ENCODE assay signal across 8 cellular contexts in the genomic region with DNA sequence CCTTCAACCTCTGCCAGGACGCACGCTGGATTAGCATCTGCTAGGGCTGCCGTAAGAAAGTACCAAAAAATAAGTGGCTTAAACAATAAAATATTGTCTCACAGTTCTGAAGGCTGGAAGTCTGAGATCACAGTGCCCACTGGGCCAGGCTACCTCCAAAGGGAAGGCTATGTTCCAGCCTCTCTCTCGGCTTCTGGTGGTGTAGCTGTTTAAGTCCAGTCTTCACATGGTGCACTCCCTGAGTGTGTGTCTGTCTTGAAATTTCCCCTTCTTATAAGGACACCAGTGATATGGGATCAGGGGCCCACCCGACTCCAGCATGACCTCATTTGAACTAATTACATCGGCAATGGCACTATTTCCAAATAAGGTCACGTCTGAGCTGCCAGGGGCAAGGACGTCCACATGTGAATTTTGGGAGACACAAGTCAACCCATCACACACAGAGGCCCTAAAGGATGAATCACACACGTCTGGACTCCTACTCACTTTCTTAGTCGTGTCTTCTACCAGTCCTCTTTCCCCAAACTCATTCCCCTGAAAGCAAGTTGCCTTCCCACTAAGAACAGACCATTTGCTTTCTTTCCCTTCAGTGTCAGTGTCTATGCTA.
DNase-seq lines count a peak whose midpoint lies in the region; ATAC-seq and TF ChIP-seq lines count a peak whose summit lies in the region.
"Not testable (repeated sequence)": the region's sequence is repeated elsewhere in the genome, so short reads cannot be mapped to it uniquely, and the experiment has no call there.

No MANE protein-coding gene starts in this region.

- H3K4me1 Mint-ChIP-seq in activated CD4-positive, alpha-beta T cell treated with anti-CD3 and anti-CD28 coated beads for 36 hours: peaks cover 31% of the 10 kb centered on the region
- not testable (repeated sequence) for H3K4me1 Mint-ChIP-seq in activated T-helper 17 cell treated with anti-CD3 and anti-CD28 coated beads, Interleukin-2, amount 50 U/mL, for 72 hours; MCF 10A (ENCODE audit: insufficient read depth, unreplicated experiment)

- H3K4me3 ChIP-seq in fibroblast of villous mesenchyme (ENCODE audit: low read depth, low read length): not testable (repeated sequence)

- peak overlapping the region; percentile 62 for H3K4me3 Mint-ChIP-seq in activated CD4-positive, alpha-beta T cell treated with anti-CD3 and anti-CD28 coated beads for 36 hours
- H3K4me3 Mint-ChIP-seq in activated T-helper 17 cell treated with anti-CD3 and anti-CD28 coated beads, Interleukin-2, amount 50 U/mL, for 72 hours: peak overlapping the region; percentile 73
- not testable (repeated sequence) for H3K4me3 Mint-ChIP-seq in MCF 10A (ENCODE audit: unreplicated experiment)

- POLR2A ChIA-PET in activated CD4-positive, alpha-beta T cell treated with anti-CD3 and anti-CD28 coated beads for 36 hours (lab: Charles Lee); MCF 10A (lab: Yijun Ruan, JAX): not testable (repeated sequence)

- DNase-seq in Daoy (ENCODE audit: low read depth) (peak; percentile 30), LHCN-M2 (ENCODE audit: low read depth) (peak; percentile 33), fibroblast of villous mesenchyme (ENCODE audit: low read depth) (peak; percentile 66), non-pigmented ciliary epithelial cell (ENCODE audit: low read depth) (peak; percentile 23)
- peak; percentile 54 for DNase-seq in activated CD4-positive, alpha-beta T cell treated with anti-CD3 and anti-CD28 coated beads for 36 hours
- not testable (repeated sequence) for DNase-seq in MCF 10A (ENCODE audit: unreplicated experiment); stimulated activated naive CD8-positive, alpha-beta T cell treated with anti-CD3 and anti-CD28 coated beads, Interleukin-15, Interleukin-2, amounts not matched to agents 100 U/mL and 50 U/mL, for 24 hours

- not testable (repeated sequence) for H3K36me3 Mint-ChIP-seq in activated CD4-positive, alpha-beta T cell treated with anti-CD3 and anti-CD28 coated beads for 36 hours (ENCODE audit: low read depth); activated T-helper 17 cell treated with anti-CD3 and anti-CD28 coated beads, Interleukin-2, amount 50 U/mL, for 72 hours (ENCODE audit: low read depth)
- H3K36me3 Mint-ChIP-seq in MCF 10A (ENCODE audit: insufficient read depth, unreplicated experiment): peaks cover 17% of the 10 kb centered on the region

- peak overlapping the region; percentile 89 for H3K27ac Mint-ChIP-seq in activated CD4-positive, alpha-beta T cell treated with anti-CD3 and anti-CD28 coated beads for 36 hours
- peak overlapping the region; percentile 87 for H3K27ac Mint-ChIP-seq in activated T-helper 17 cell treated with anti-CD3 and anti-CD28 coated beads, Interleukin-2, amount 50 U/mL, for 72 hours
- H3K27ac Mint-ChIP-seq in MCF 10A (ENCODE audit: low read depth, unreplicated experiment): peak overlapping the region; percentile 12

- CTCF ChIA-PET in activated CD4-positive, alpha-beta T cell treated with anti-CD3 and anti-CD28 coated beads for 36 hours (lab: Charles Lee); MCF 10A (lab: Yijun Ruan, JAX): not testable (repeated sequence)

- intact Hi-C loops in activated CD4-positive, alpha-beta T cell treated with anti-CD3 and anti-CD28 coated beads for 36 hours (cut with DNase I, micrococcal nuclease): loop anchor here in 1 of 2 experiments (5.0 kb wide), 1 partner anchor 227 kb away; no protein-coding TSS in a partner anchor
- intact Hi-C loops in MCF 10A (cut with micrococcal nuclease): not testable (repeated sequence)

- not testable (repeated sequence) for TF ChIP-seq CTCF in MCF 10A (IDR thresholded peaks at IDR 0.05; ENCODE audit: unreplicated experiment); fibroblast of villous mesenchyme (IDR thresholded peaks at IDR 0.05; ENCODE audit: insufficient read depth, low read depth, low read length)

- peak; percentile 64 for ATAC-seq in activated CD4-positive, alpha-beta T cell treated with anti-CD3 and anti-CD28 coated beads for 36 hours
- peak; percentile 69 for ATAC-seq in activated T-helper 17 cell treated with anti-CD3 and anti-CD28 coated beads, Interleukin-2, amount 50 U/mL, for 72 hours (replicated peaks)
- ATAC-seq in stimulated activated naive CD8-positive, alpha-beta T cell treated with anti-CD3 and anti-CD28 coated beads, Interleukin-15, Interleukin-2, amounts not matched to agents 100 U/mL and 50 U/mL, for 24 hours: peak; percentile 83

- BruUV-seq in MCF 10A (replicated peaks; lab: Mats Ljungman, UMichigan): not testable (repeated sequence)

- not testable (repeated sequence) for H3K27me3 Mint-ChIP-seq in activated CD4-positive, alpha-beta T cell treated with anti-CD3 and anti-CD28 coated beads for 36 hours; activated T-helper 17 cell treated with anti-CD3 and anti-CD28 coated beads, Interleukin-2, amount 50 U/mL, for 72 hours; MCF 10A (ENCODE audit: insufficient read depth, unreplicated experiment)

- not testable (repeated sequence) for H3K9me3 Mint-ChIP-seq in activated CD4-positive, alpha-beta T cell treated with anti-CD3 and anti-CD28 coated beads for 36 hours (ENCODE audit: low read depth); activated T-helper 17 cell treated with anti-CD3 and anti-CD28 coated beads, Interleukin-2, amount 50 U/mL, for 72 hours; MCF 10A (ENCODE audit: unreplicated experiment)

Comparison
In these comparisons a context has a peak if more than half of its experiments do, and no peak if none do; other contexts are left out.
1. H3K27ac Mint-ChIP-seq: peak in every context shown above with its lines; median percentile 89 in activated CD4-positive, alpha-beta T cell treated with anti-CD3 and anti-CD28 coated beads for 36 hours; 87 in activated T-helper 17 cell treated with anti-CD3 and anti-CD28 coated beads, Interleukin-2, amount 50 U/mL, for 72 hours; 12 in MCF 10A.